In the genomic region with DNA sequence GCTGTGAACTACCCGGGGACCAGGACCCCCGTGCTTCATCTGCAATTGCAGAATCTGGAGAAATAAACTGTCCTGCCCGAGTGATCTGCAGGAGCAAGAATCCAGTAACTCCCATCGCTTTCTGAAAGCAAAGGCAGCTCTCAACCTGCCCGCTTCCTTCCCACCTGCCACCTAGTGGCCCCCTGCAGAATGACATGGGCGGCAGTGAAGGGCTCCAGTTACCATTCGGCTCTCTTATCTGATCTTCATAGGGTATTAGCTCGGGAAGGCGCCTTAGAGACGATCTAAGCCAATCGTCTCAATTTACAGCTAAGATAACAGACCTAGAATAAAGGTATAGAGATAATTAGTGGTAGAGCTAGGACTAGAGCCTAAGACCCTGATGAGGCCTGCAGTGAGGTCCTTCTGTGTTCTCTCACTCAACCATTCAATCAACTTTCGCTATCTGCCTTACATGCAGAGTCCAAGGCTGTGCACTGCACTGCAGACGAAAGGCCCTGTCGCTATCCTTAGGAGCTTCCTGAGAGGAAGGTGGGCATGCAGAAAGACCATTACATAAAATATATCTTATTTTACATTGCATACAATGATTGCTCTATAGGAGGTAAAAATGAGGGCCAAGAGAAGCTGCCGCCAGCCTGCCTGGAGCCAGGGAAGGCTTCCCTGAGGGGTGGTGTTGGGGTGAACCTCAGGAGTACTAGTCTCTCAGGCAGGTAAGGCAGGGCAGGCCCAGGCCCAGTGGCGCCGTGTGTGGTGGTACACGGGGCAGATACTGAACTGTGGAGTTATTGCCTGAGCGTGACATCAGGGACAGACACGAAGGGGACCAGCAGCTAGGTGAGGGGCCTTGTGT, we compare ENCODE assay signal across 8 cellular contexts. TPM values are rescaled to one million over a fixed set of nuclear protein-coding genes. Genes with fewer than 3 reads are reported as not detected.
DNase-seq lines count a peak whose midpoint lies in the region; ATAC-seq, FAIRE-seq and TF ChIP-seq lines count a peak whose summit lies in the region.

No MANE protein-coding gene starts in this region.

- no peak for TF ChIP-seq POLR2A in H1 (IDR thresholded peaks at IDR 0.05; ENCODE audit: control extremely low read depth in 1 of 2, low read depth in 2 of 2, low read length in 2 of 2)

- no peak overlapping the region for H3K4ac ChIP-seq in H1 (replicated peaks; ENCODE audit: insufficient read length, low read depth, low read length)

- no peaks in the 10 kb centered on the region for H4K20me1 ChIP-seq in H1 (replicated peaks in 1 of 2; ENCODE audit: control insufficient read depth in 1 of 2, insufficient read depth in 2 of 2, low read length in 2 of 2)

- POLR2A ChIA-PET in AG04449 (lab: Yijun Ruan, JAX) (interaction anchor here (0.7 to 2.5 kb wide), 4 partner anchors 20 to 94 kb away, joined by 3 to 25 read pairs (median 4); partner anchors contain the start of gene TUBB2A), H1 (lab: Charles Lee; ENCODE audit: partially characterized antibody) (interaction anchor here (0.9 to 10.7 kb wide), 9 partner anchors 14 to 377 kb away, joined by 3 to 122 read pairs (median 3); partner anchors contain the start of gene TUBB2B)

- H3K9ac ChIP-seq in H1 (replicated peaks in 1 of 4; ENCODE audit: extremely low read depth in 1 of 4, low read depth in 3 of 4, low read length in 3 of 4) = no peak overlapping the region

- H3K27ac ChIP-seq in H1 (ENCODE audit: low read depth, low read length) = no peak overlapping the region

- peak; percentile 81 to 89 for TF ChIP-seq RAD21 in H1 (IDR thresholded peaks at IDR 0.05 in 1 of 2, conservative IDR thresholded peaks at IDR 0.05 in 1 of 2; ENCODE audit: low read depth in 2 of 2, low read length in 2 of 2)

- H3K4me1 ChIP-seq in H1 (replicated peaks in 1 of 4; ENCODE audit: control insufficient read depth in 3 of 4, insufficient read depth in 4 of 4, low read length in 3 of 4) = peaks cover 3 to 9% (median 7%) of the 10 kb centered on the region in 4 experiments; a peak in 6 of 7 replicates

- no peaks in the 10 kb centered on the region for H3K36me3 ChIP-seq in H1 (ENCODE audit: control insufficient read depth in 2 of 4, insufficient read depth in 4 of 4, low read length in 3 of 4)

- peaks cover 0 to 8% of the 10 kb centered on the region in 2 experiments; a peak in 1 of 4 replicates for H3K9me3 ChIP-seq in H1 (ENCODE audit: insufficient read depth in 2 of 2, low read depth in 1 of 2, low read length in 1 of 2)

- H3K14ac ChIP-seq in H1 (ENCODE audit: insufficient read length) = no peak overlapping the region

- H3K79me2 ChIP-seq in H1 (ENCODE audit: control insufficient read depth in 1 of 2, insufficient read depth in 2 of 2, low read length in 2 of 2) = no peaks in the 10 kb centered on the region

- no peak overlapping the region for H4K91ac ChIP-seq in H1 (replicated peaks; ENCODE audit: insufficient read length, low read length)

- peaks cover 0 to 3% (median 1%) of the 10 kb centered on the region in 4 experiments; a peak in 2 of 7 replicates for H3K27me3 ChIP-seq in H1 (replicated peaks in 1 of 4; ENCODE audit: control insufficient read depth in 3 of 4, extremely low read depth in 1 of 4, insufficient read depth in 3 of 4, low read length in 3 of 4)

- no peak overlapping the region for H4K5ac ChIP-seq in H1 (ENCODE audit: insufficient read length, low read depth, low read length)

- H4K8ac ChIP-seq in H1 (ENCODE audit: extremely low read depth, insufficient read depth, low read length) = no peak overlapping the region

- H2BK12ac ChIP-seq in H1 (ENCODE audit: low read depth, low read length) = no peak overlapping the region

- WGBS in H1 (ENCODE audit: extremely low coverage in 1 of 2, insufficient coverage in 1 of 2, insufficient read length in 1 of 2, insufficient replicate concordance in 2 of 2, low coverage in 1 of 2, low lambda C conversion rate in 2 of 2, missing lambda C conversion rate in 1 of 2), 2 experiments = 47% methylated on average over 20 of the region's 20 CpGs; no CpG with 5 or more reads in 1 of the 2 experiments

- H2BK20ac ChIP-seq in H1 (ENCODE audit: low read length) = no peak overlapping the region

- ATAC-seq in GM18907 (IDR thresholded peaks at IDR 0.05; ENCODE audit: unreplicated experiment) = peak; percentile 76

- H2AFZ ChIP-seq in H1 (ENCODE audit: low read length) = no peak overlapping the region

- H3K79me1 ChIP-seq in H1 (ENCODE audit: low read depth, low read length) = no peaks in the 10 kb centered on the region

- CTCF ChIA-PET in AG04449 (lab: Yijun Ruan, JAX) = interaction anchor here (0.6 to 13.3 kb wide), 47 partner anchors 9 to 752 kb away, joined by 3 to 221 read pairs (median 4); partner anchors contain the start of genes BPHL, NQO2 and TUBB2A
- CTCF ChIA-PET in H1 (lab: Charles Lee; ENCODE audit: partially characterized antibody) = interaction anchor here (0.6 to 12.9 kb wide), 46 partner anchors 8 to 557 kb away, joined by 3 to 263 read pairs (median 4); partner anchors contain the start of genes TUBB2A and TUBB2B

- no peaks in the 10 kb centered on the region for H3K23me2 ChIP-seq in H1 (ENCODE audit: low read depth, low read length)

- H3K56ac ChIP-seq in H1 (replicated peaks; ENCODE audit: insufficient read length, low read depth, low read length) = no peak overlapping the region

- no peak overlapping the region; the same call in 1 of the 2 replicates for H2BK15ac ChIP-seq in H1 (ENCODE audit: low read length)

- H3K18ac ChIP-seq in H1 (ENCODE audit: extremely low read depth, low read length) = no peak overlapping the region

- peak overlapping the region in 1 of 2 experiments; percentile 9; a peak in 1 of 4 replicates for H3K4me2 ChIP-seq in H1 (ENCODE audit: insufficient read depth in 1 of 2, low read depth in 2 of 2, low read length in 2 of 2)

- no peak overlapping the region for H2BK5ac ChIP-seq in H1 (ENCODE audit: low read depth, low read length)

- H2AK5ac ChIP-seq in H1 (ENCODE audit: low read depth, low read length) = no peak overlapping the region

- H3K4me3 ChIP-seq in AG04449 (ENCODE audit: low read depth, low read length) = no peak overlapping the region
- H3K4me3 ChIP-seq in H1 (ENCODE audit: extremely low read depth in 1 of 4, insufficient read depth in 2 of 4, low read depth in 3 of 4, low read length in 4 of 4) = no peak overlapping the region

- H2BK120ac ChIP-seq in H1 (replicated peaks; ENCODE audit: low read depth, low read length) = no peak overlapping the region

- peak; percentile 63 for FAIRE-seq in H1 (lab: Jason Lieb, UNC)

- H3K23ac ChIP-seq in H1 (ENCODE audit: insufficient read length) = no peak overlapping the region

- DNase-seq in AG04449 (ENCODE audit: low read depth, low spot score) (no peak), HS-5 (ENCODE audit: low read depth) (peak; percentile 30), NK-92 (lab: John Stamatoyannopoulos, UW; ENCODE audit: unreplicated experiment) (peak; percentile 33), H1 (ENCODE audit: low read depth in 1 of 2, low spot score in 2 of 2) (peak in 1 of 2 experiments; percentile 95), midbrain (lab: John Stamatoyannopoulos, UW) (peak; percentile 81)
- peak; percentile 48 to 69 for DNase-seq in activated CD8-positive, alpha-beta memory T cell treated with anti-CD3 and anti-CD28 coated beads for 1 hour (ENCODE audit: extremely low read depth in 1 of 2, low read depth in 1 of 2)
- peak; percentile 60 to 70 for DNase-seq in stimulated activated CD8-positive, alpha-beta memory T cell treated with anti-CD3 and anti-CD28 coated beads, Interleukin-2, amount 100 ng/mL, for 48 hours (ENCODE audit: low read depth in 2 of 2)

- no peak for TF ChIP-seq EP300 in H1 (IDR thresholded peaks at IDR 0.05; ENCODE audit: borderline replicate concordance in 1 of 2, low read depth in 2 of 2, low read length in 2 of 2)

- TF ChIP-seq CTCF in AG04449 (IDR thresholded peaks at IDR 0.05; ENCODE audit: insufficient read depth, low read length, missing control alignments) (peak; percentile 96), H1 (IDR thresholded peaks at IDR 0.05; ENCODE audit: control extremely low read depth in 1 of 3, insufficient read depth in 1 of 3, low read depth in 1 of 3, low read length in 3 of 3) (peak; percentile 91 to 97 (median 94))

TF ChIP-seq in H1, 55 proteins besides CTCF, POLR2A, EP300 and RAD21 (continues in another document):
- TF ChIP-seq, protein P1, sequence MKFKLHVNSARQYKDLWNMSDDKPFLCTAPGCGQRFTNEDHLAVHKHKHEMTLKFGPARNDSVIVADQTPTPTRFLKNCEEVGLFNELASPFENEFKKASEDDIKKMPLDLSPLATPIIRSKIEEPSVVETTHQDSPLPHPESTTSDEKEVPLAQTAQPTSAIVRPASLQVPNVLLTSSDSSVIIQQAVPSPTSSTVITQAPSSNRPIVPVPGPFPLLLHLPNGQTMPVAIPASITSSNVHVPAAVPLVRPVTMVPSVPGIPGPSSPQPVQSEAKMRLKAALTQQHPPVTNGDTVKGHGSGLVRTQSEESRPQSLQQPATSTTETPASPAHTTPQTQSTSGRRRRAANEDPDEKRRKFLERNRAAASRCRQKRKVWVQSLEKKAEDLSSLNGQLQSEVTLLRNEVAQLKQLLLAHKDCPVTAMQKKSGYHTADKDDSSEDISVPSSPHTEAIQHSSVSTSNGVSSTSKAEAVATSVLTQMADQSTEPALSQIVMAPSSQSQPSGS (IDR thresholded peaks at IDR 0.05; ENCODE audit: low read length) = no peak
- no peak for TF ChIP-seq TBP (IDR thresholded peaks at IDR 0.05; ENCODE audit: low read depth, low read length)
- no peak for TF ChIP-seq TAF7 (optimal IDR thresholded peaks at IDR 0.05; ENCODE audit: borderline replicate concordance, low read depth, low read length)
- no peak for TF ChIP-seq BACH1 (IDR thresholded peaks at IDR 0.05; ENCODE audit: low read length)

RNA-seq across cellular contexts. Expression of gene PSMG4, which starts 7.1 kb away (rescaled TPM):
- 40.6 and 45.6 TPM in 2 replicates for total RNA-seq in H1 (2021; fragmentation: NEBNext Ultra II Directional; extraction: Animal tissue kit (Norgen Biotek cat#: 25700))
- polyA plus RNA-seq in H1 (2011; rRNA removed) = 113 and 127 TPM in 2 replicates
- 91.5 TPM for polyA plus RNA-seq in H1 (2011; cell fraction: cytosol; rRNA removed)
- polyA plus RNA-seq in H1 (2011; cell fraction: nucleus; rRNA removed) = 70.8 TPM
- polyA plus RNA-seq in H1 (2012, experiment 1 of 2) = 29.6 to 57.7 TPM (median 54.4 TPM) in 4 replicates
- polyA plus RNA-seq in H1 (2012, experiment 2 of 2) = 47.1 TPM
- 52.3 TPM for polyA plus RNA-seq in H1 (2013, experiment 1 of 2)
- polyA plus RNA-seq in H1 (2013, experiment 2 of 2) = 56.2 TPM
- 21.4 and 30.4 TPM in 2 replicates for polyA minus RNA-seq in H1 (2011; rRNA and poly(A)+ RNA removed)
- 15.4 TPM for polyA minus RNA-seq in H1 (2011; cell fraction: cytosol; rRNA and poly(A)+ RNA removed)
- polyA minus RNA-seq in H1 (2011; cell fraction: nucleus; rRNA and poly(A)+ RNA removed) = 39.9 TPM

RNA-seq across cellular contexts. Expression of gene TUBB2B, which starts 24.2 kb away (rescaled TPM):
- 599 and 612 TPM in 2 replicates for total RNA-seq in H1 (2021; fragmentation: NEBNext Ultra II Directional; extraction: Animal tissue kit (Norgen Biotek cat#: 25700))
- polyA plus RNA-seq in H1 (2011; rRNA removed) = 722 and 951 TPM in 2 replicates
- polyA plus RNA-seq in H1 (2011; cell fraction: cytosol; rRNA removed) = 899 TPM
- 619 TPM for polyA plus RNA-seq in H1 (2011; cell fraction: nucleus; rRNA removed)
- polyA plus RNA-seq in H1 (2012, experiment 1 of 2) = 543 to 843 TPM (median 779 TPM) in 4 replicates
- polyA plus RNA-seq in H1 (2012, experiment 2 of 2) = 645 TPM
- 579 TPM for polyA plus RNA-seq in H1 (2013, experiment 1 of 2)
- 581 TPM for polyA plus RNA-seq in H1 (2013, experiment 2 of 2)
- 449 and 484 TPM in 2 replicates for polyA minus RNA-seq in H1 (2011; rRNA and poly(A)+ RNA removed)
- 482 TPM for polyA minus RNA-seq in H1 (2011; cell fraction: cytosol; rRNA and poly(A)+ RNA removed)
- 267 TPM for polyA minus RNA-seq in H1 (2011; cell fraction: nucleus; rRNA and poly(A)+ RNA removed)
